ENCODE assay signal across 11 cellular contexts in the genomic region with DNA sequence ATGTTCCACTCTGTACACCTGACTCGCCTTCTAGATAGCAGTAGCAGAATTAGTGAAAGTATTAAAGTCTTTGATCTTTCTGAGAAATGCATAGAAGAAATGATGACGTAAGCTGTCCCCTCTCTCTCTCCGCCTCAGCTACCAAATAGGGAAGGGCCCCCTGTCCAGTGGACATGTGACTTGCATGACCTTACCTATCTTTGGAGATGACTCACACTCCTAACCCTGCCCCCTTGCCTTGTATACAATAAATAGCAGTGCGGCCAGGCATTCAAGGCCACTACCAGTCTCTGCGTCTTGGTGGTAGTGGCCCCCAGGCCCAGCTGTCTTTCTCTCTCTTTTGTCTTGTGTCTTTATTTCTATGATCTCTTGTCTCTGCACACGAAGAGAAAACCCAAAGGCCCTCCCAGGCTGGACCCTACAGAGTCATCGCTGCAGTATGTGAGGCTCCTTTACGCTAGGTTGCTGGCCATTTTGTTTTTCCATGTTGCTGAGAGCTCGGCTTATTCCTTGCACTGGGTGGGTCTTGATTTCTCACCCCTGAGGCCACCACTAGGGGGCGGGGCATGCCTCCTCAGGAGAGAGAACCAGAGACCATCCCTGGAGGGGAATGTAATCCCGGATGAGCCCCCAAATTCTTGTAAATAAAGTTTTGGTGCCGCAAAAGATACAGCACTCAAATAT. TPM values are rescaled to one million over a fixed set of nuclear protein-coding genes. Genes with fewer than 3 reads are reported as not detected.
DNase-seq lines count a peak whose midpoint lies in the region; ATAC-seq and TF ChIP-seq lines count a peak whose summit lies in the region.
"Had no signal": no experiment of that assay in that cellular context is flagged by ENCODE, and none has a peak within 500 bp of the region (broad histone marks: within the 10 kb centered on the region; RNA-seq: fewer than 3 reads in every experiment).

No MANE protein-coding gene starts in this region.

- H4K20me1 ChIP-seq in OCI-LY3 (ENCODE audit: insufficient read depth, low read length), result no peaks in the 10 kb centered on the region

- no peaks in the 10 kb centered on the region for H3K79me2 ChIP-seq in OCI-LY3 (ENCODE audit: low read length)

- ATAC-seq in GM18511 (IDR thresholded peaks at IDR 0.05; ENCODE audit: unreplicated experiment) (no peak), HG03439 (IDR thresholded peaks at IDR 0.05; ENCODE audit: unreplicated experiment) (no peak), HG03442 (IDR thresholded peaks at IDR 0.05; ENCODE audit: unreplicated experiment) (no peak)
- no peak for ATAC-seq in naive thymus-derived CD4-positive, alpha-beta T cell

- H3K4me3 ChIP-seq in AG04450 (ENCODE audit: low read depth, low read length), result no peak overlapping the region
- H3K4me3 ChIP-seq in OCI-LY3 (ENCODE audit: low read length), result peak overlapping the region; percentile 35; the same call in 1 of the 2 replicates
- H3K4me3 ChIP-seq in fibroblast of pulmonary artery (replicated peaks; ENCODE audit: low read depth, low read length), result no peak overlapping the region
- no peak overlapping the region for H3K4me3 ChIP-seq in naive thymus-derived CD4-positive, alpha-beta T cell (ENCODE audit: low read length)

- peak overlapping the region; percentile 51 for H3K4me2 ChIP-seq in OCI-LY3 (ENCODE audit: low read length)

- H3K27ac Mint-ChIP-seq in naive thymus-derived CD4-positive, alpha-beta T cell, result no peak overlapping the region
- H3K27ac Mint-ChIP-seq: activated T-helper 1 cell treated with anti-CD3 and anti-CD28 coated beads, Interleukin-12 subunit alpha, Interleukin-12 subunit beta, Interleukin-2, Interleukin-4 antibody, amounts not matched to agents 30 ng/mL and 10 ng/mL and 1 ng/mL, durations not matched to agents 14 hours and 24 hours and 36 hours had no signal

- peaks cover 23 to 40% (median 31%) of the 10 kb centered on the region in 5 donors for H3K27me3 Mint-ChIP-seq in naive thymus-derived CD4-positive, alpha-beta T cell

- no peaks in the 10 kb centered on the region for H3K36me3 ChIP-seq in OCI-LY3 (replicated peaks; ENCODE audit: low read depth, low read length)
- no peaks in the 10 kb centered on the region for H3K36me3 ChIP-seq in naive thymus-derived CD4-positive, alpha-beta T cell (ENCODE audit: control insufficient read depth in 2 of 3, insufficient read depth in 3 of 3, low read length in 3 of 3)

- no peak overlapping the region; the same call in 1 of the 2 replicates for H2AFZ ChIP-seq in OCI-LY3 (ENCODE audit: low read depth, low read length)

- H3K27ac ChIP-seq in AG04450 (ENCODE audit: low read depth, low read length) (no peak overlapping the region), OCI-LY3 (ENCODE audit: low read length) (no peak overlapping the region)
- no peak overlapping the region for H3K27ac ChIP-seq in naive thymus-derived CD4-positive, alpha-beta T cell (ENCODE audit: low read depth, low read length)
- H3K27ac ChIP-seq: RWPE1 had no signal

- peaks cover 18% of the 10 kb centered on the region for H3K9me3 ChIP-seq in AG04450 (ENCODE audit: control insufficient read depth, insufficient read depth, low read length)
- H3K9me3 ChIP-seq in OCI-LY3 (ENCODE audit: insufficient read depth, low read length), result no peaks in the 10 kb centered on the region
- H3K9me3 ChIP-seq in naive thymus-derived CD4-positive, alpha-beta T cell (ENCODE audit: control insufficient read depth in 2 of 3, low read length in 3 of 3), result peaks cover 0 to 9% (median 0%) of the 10 kb centered on the region in 3 experiments

- peaks cover 4% of the 10 kb centered on the region; the same call in 1 of the 2 replicates for H3K4me1 ChIP-seq in OCI-LY3 (ENCODE audit: low read length)
- no peaks in the 10 kb centered on the region for H3K4me1 ChIP-seq in naive thymus-derived CD4-positive, alpha-beta T cell (ENCODE audit: control insufficient read depth in 2 of 2, insufficient read depth in 2 of 2, low read length in 2 of 2)

- intact Hi-C loops in naive thymus-derived CD4-positive, alpha-beta T cell (cut with micrococcal nuclease), result no loop called here

- H3K9me3 Mint-ChIP-seq in naive thymus-derived CD4-positive, alpha-beta T cell, result peaks cover 4 to 25% (median 18%) of the 10 kb centered on the region in 11 donors

- H3K4me3 Mint-ChIP-seq in naive thymus-derived CD4-positive, alpha-beta T cell, result peak overlapping the region in 1 of 10 donors; percentile 37
- H3K4me3 Mint-ChIP-seq: activated T-helper 1 cell treated with anti-CD3 and anti-CD28 coated beads, Interleukin-12 subunit alpha, Interleukin-12 subunit beta, Interleukin-2, Interleukin-4 antibody, amounts not matched to agents 30 ng/mL and 10 ng/mL and 1 ng/mL, durations not matched to agents 14 hours and 24 hours and 36 hours had no signal

- H3K4me1 Mint-ChIP-seq in naive thymus-derived CD4-positive, alpha-beta T cell, result peaks cover 0 to 2% (median 0%) of the 10 kb centered on the region in 7 donors

- CTCF ChIA-PET in AG04450 (lab: Charles Lee), result interaction anchor here (0.6 to 1.8 kb wide), 7 partner anchors 20 to 423 kb away, joined by 3 to 14 read pairs (median 3); no protein-coding TSS in a partner anchor
- CTCF ChIA-PET in GM10248 (lab: Yijun Ruan, JAX), result interaction anchor here (0.7 to 2.1 kb wide), 4 partner anchors 14 to 326 kb away, joined by 3 to 5 read pairs (median 3); no protein-coding TSS in a partner anchor
- CTCF ChIA-PET in naive thymus-derived CD4-positive, alpha-beta T cell (lab: Charles Lee), result no interaction called here

- peaks cover 0 to 10% (median 4%) of the 10 kb centered on the region in 5 donors for H3K36me3 Mint-ChIP-seq in naive thymus-derived CD4-positive, alpha-beta T cell

- H3K27me3 ChIP-seq in AG04450 (ENCODE audit: control insufficient read depth, insufficient read depth, low read length) (no peaks in the 10 kb centered on the region), OCI-LY3 (ENCODE audit: low read depth, low read length) (no peaks in the 10 kb centered on the region)
- H3K27me3 ChIP-seq in naive thymus-derived CD4-positive, alpha-beta T cell (ENCODE audit: control insufficient read depth in 2 of 2, insufficient read depth in 2 of 2, low read length in 2 of 2), result no peaks in the 10 kb centered on the region

- DNase-seq in AG04450 (ENCODE audit: low read depth, low spot score) (no peak), GM10248 (ENCODE audit: extremely low spot score) (no peak), fibroblast of pulmonary artery (ENCODE audit: low read depth) (peak; percentile 25)
- DNase-seq in naive thymus-derived CD4-positive, alpha-beta T cell, result no peak

- POLR2A ChIA-PET in AG04450 (lab: Yijun Ruan, JAX) (no interaction called here), GM10248 (lab: Yijun Ruan, JAX) (no interaction called here)
- POLR2A ChIA-PET in naive thymus-derived CD4-positive, alpha-beta T cell (lab: Charles Lee), result no interaction called here

- 0 out of 2 replicates have a peak, but pooled peaks have one; percentile 15 for TF ChIP-seq CTCF in AG04450 (IDR thresholded peaks at IDR 0.05; ENCODE audit: low read depth, low read length)
- TF ChIP-seq CTCF in GM10248 (IDR thresholded peaks at IDR 0.05; ENCODE audit: control extremely low read depth, extremely low read depth, low read depth, missing control alignments), result peak; percentile 3
- peak; percentile 35 for TF ChIP-seq CTCF in OCI-LY3 (IDR thresholded peaks at IDR 0.05; ENCODE audit: low read depth, low read length)
- peak; percentile 20 for TF ChIP-seq CTCF in fibroblast of pulmonary artery (IDR thresholded peaks at IDR 0.05; ENCODE audit: low read length, missing control alignments)

- H3K9ac ChIP-seq in OCI-LY3 (ENCODE audit: low read length), result no peak overlapping the region

RNA-seq across cellular contexts. Expression of gene ZBTB8B, which starts 16.0 kb away (rescaled TPM):
- not detected in 2 replicates for polyA plus RNA-seq in AG04450 (2011; rRNA removed)
- polyA minus RNA-seq in AG04450 (2011; rRNA and poly(A)+ RNA removed), result not detected in 2 replicates
- total RNA-seq in naive thymus-derived CD4-positive, alpha-beta T cell, result under 1 TPM in 1 of 5 experiments, not detected in 4; 0.02 TPM
- not detected for polyA plus RNA-seq in naive thymus-derived CD4-positive, alpha-beta T cell
- total RNA-seq: activated T-helper 1 cell treated with anti-CD3 and anti-CD28 coated beads, Interleukin-12 subunit alpha, Interleukin-12 subunit beta, Interleukin-2, Interleukin-4 antibody, amounts not matched to agents 30 ng/mL and 10 ng/mL and 1 ng/mL, durations not matched to agents 14 hours and 24 hours and 36 hours had no signal
- polyA plus RNA-seq: esophagus had no signal

RNA-seq across cellular contexts. Expression of gene BSDC1, which starts 54.7 kb away (rescaled TPM):
- polyA plus RNA-seq in AG04450 (2011; rRNA removed), result 45.3 and 53.1 TPM in 2 replicates
- polyA minus RNA-seq in AG04450 (2011; rRNA and poly(A)+ RNA removed), result 45.1 and 47.4 TPM in 2 replicates
- 100 to 1,000 TPM in 4 of 5 experiments, 10 to 100 TPM in 1; 51.7 to 186 (median 121) TPM for total RNA-seq in naive thymus-derived CD4-positive, alpha-beta T cell
- polyA plus RNA-seq in naive thymus-derived CD4-positive, alpha-beta T cell, result 10 to 100 TPM; 37.6 to 54.9 TPM
